In genomic region chr10:97949462-97949861, GRCh38 we compare ENCODE assay signal across 23 cellular contexts.
"Had no signal": no experiment of that assay in that cellular context is flagged by ENCODE, and none has a peak within 500 bp of the region (broad histone marks: within the 10 kb centered on the region; RNA-seq: fewer than 3 reads in every experiment).

No MANE protein-coding gene starts in this region.

- H3K36me3 ChIP-seq: colonic mucosa, esophagus muscularis mucosa, esophagus squamous epithelium, gastrocnemius medialis, gastroesophageal sphincter, heart left ventricle, heart right ventricle had no signal

- ATAC-seq: effector memory CD8-positive, alpha-beta T cell; esophagus mucosa; foreskin keratinocyte; gastrocnemius medialis; gastroesophageal sphincter; heart left ventricle; heart right ventricle had no signal

- H3K4me3 ChIP-seq: colonic mucosa, coronary artery, dorsolateral prefrontal cortex, esophagus muscularis mucosa, esophagus squamous epithelium, gastrocnemius medialis, gastroesophageal sphincter, heart left ventricle, heart right ventricle had no signal

- H3K9me3 ChIP-seq: colonic mucosa, gastrocnemius medialis had no signal

- H3K27me3 ChIP-seq: colonic mucosa, dorsolateral prefrontal cortex, foreskin keratinocyte, gastrocnemius medialis had no signal

- H3K27ac ChIP-seq: colonic mucosa, coronary artery, dorsolateral prefrontal cortex, epithelial cell of prostate, esophagus muscularis mucosa, esophagus squamous epithelium, foreskin keratinocyte, gastrocnemius medialis, gastroesophageal sphincter, heart left ventricle, heart right ventricle had no signal

- DNase-seq: colonic mucosa; cortex of kidney; dermis blood vessel endothelial cell; dorsolateral prefrontal cortex; effector CD4-positive, alpha-beta T cell; effector CD8-positive, alpha-beta T cell; effector memory CD4-positive, alpha-beta T cell; effector memory CD8-positive, alpha-beta T cell; endodermal cell; esophagus squamous epithelium; foreskin fibroblast; foreskin keratinocyte; foreskin melanocyte; gastrocnemius medialis; glutamatergic neuron; head of caudate nucleus; heart left ventricle; heart right ventricle had no signal

- H3K4me1 ChIP-seq: colonic mucosa, esophagus muscularis mucosa, esophagus squamous epithelium, foreskin keratinocyte, gastrocnemius medialis, gastroesophageal sphincter, heart right ventricle had no signal
